ENCODE assay signal across 25 cellular contexts in the genomic region with DNA sequence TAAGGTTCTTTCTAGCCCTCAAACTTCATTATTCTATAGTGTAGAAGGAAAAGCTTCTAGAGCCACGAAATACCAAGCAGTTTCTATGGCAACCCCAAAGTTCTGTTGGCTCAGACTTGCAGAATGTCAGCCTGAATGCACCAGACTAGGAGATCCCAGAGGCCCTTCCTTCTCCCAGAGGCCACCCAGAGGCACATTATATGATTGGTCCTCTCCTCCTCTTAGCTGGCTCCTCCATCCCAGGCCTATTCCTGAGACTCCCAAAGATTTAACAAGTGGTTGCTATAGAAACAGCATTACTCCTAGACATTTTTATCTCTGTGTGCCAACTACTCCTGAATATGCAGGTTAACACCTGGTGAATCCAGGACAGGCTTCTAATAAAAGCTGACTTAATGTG.
"Had no signal": no experiment of that assay in that cellular context is flagged by ENCODE, and none has a peak within 500 bp of the region (broad histone marks: within the 10 kb centered on the region; RNA-seq: fewer than 3 reads in every experiment).

No MANE protein-coding gene starts in this region.

- ATAC-seq: activated CD8-positive, alpha-beta memory T cell treated with anti-CD3 and anti-CD28 coated beads, Interleukin-2, amount 10 ng/mL, durations not matched to agents 7 days and 5 days; activated naive CD4-positive, alpha-beta T cell treated with anti-CD3 and anti-CD28 coated beads, Interleukin-2, amount 50 U/mL, for 72 hours; activated naive CD8-positive, alpha-beta T cell treated with anti-CD3 and anti-CD28 coated beads, Interleukin-2, amount 50 U/mL, for 24 hours; activated T-cell treated with anti-CD3 and anti-CD28 coated beads, Interleukin-2, amount 50 U/mL, for 4 hours; WTC11 had no signal

- DNase-seq: activated CD4-positive, alpha-beta T cell treated with anti-CD3 and anti-CD28 coated beads for 48 hours; activated CD4-positive, alpha-beta T cell treated with anti-CD3 and anti-CD28 coated beads, Interleukin-2, amount 50 U/mL, for 4 hours; activated CD4-positive, CD25-positive, alpha-beta regulatory T cell treated with anti-CD3 and anti-CD28 coated beads, Interleukin-2, amount 50 U/mL, for 72 hours; activated CD8-positive, alpha-beta memory T cell treated with anti-CD3 and anti-CD28 coated beads, Interleukin-2, amount 10 ng/mL, durations not matched to agents 7 days and 5 days; activated effector memory CD4-positive, alpha-beta T cell treated with anti-CD3 and anti-CD28 coated beads, Interleukin-2, amount 50 U/mL, for 16 hours; activated naive CD4-positive, alpha-beta T cell treated with Interleukin-2 at 50 U/mL for 16 hours; activated naive CD8-positive, alpha-beta T cell treated with anti-CD3 and anti-CD28 coated beads, Interleukin-2, amount 50 U/mL, for 24 hours; activated T-cell treated with anti-CD3 and anti-CD28 coated beads, Interleukin-2, amount 50 U/mL, for 4 hours; amniotic stem cell; MG63; MV-4-11; NCI-H1417; NCI-H1930; NCI-H748 treated with DMSO at 0.1 percent for 48 hours; NK-92 treated with Interleukin-12 subunit alpha and Interleukin-12 subunit beta, amount 100 ng/mL, for 24 hours; OCI-M1; Peyer's patch; Right ventricle myocardium superior; SJCRH30; SK-N-SH had no signal

- H3K9me3 ChIP-seq: ascending aorta, MG63, Peyer's patch, SK-N-SH had no signal

- H3K4me1 ChIP-seq: ascending aorta, Peyer's patch, SJCRH30 had no signal

- H3K9me2 ChIP-seq: SK-N-SH had no signal

- H3K27ac ChIP-seq: ascending aorta, KMS-11, Peyer's patch, RWPE1, SJCRH30 had no signal

- H3K36me3 ChIP-seq: ascending aorta, MG63, Peyer's patch, SJCRH30 had no signal

- H3K4me2 ChIP-seq: KMS-11, SK-N-SH had no signal

- H3K4me3 ChIP-seq: ascending aorta, MG63, Peyer's patch, SJCRH30 had no signal

- H3K9ac ChIP-seq: KMS-11, SK-N-SH had no signal

- H3K27me3 ChIP-seq: ascending aorta, MG63, Peyer's patch, SJCRH30 had no signal
